Comparison of ENCODE assay signal across 28 cellular contexts in the genomic region with DNA sequence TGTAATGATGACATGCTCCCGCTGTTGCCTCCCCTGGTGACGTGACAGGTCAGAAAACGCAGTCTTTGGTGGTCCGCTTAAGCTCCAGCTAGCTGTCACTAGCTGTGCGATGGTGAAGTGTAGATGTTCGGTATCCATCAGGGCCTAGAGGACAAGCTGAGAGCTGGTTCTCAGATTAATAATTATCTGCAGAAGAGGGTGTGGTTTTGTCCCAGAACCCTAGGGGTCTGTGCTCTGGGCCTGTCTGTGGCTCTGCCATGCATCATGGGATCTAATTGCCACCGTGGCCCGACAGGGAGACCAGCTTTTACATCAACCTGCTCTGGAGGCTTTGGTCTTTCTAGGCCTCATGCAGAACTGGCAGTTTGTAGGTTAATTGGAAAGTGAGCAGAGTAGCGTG.
"Had no signal": no experiment of that assay in that cellular context is flagged by ENCODE, and none has a peak within 500 bp of the region (broad histone marks: within the 10 kb centered on the region; RNA-seq: fewer than 3 reads in every experiment).

No MANE protein-coding gene starts in this region.

- H3K27ac ChIP-seq: heart right ventricle, left lung, pancreas, prostate gland, skin epidermis, stomach, thoracic aorta, tibial artery, uterus had no signal

- H3K9me3 ChIP-seq: heart right ventricle, left lung, mucosa of descending colon, pancreas, prostate gland, stomach, thoracic aorta, tibial artery, uterus had no signal

- H3K36me3 ChIP-seq: pancreas, prostate gland, uterus had no signal

- H3K27ac Mint-ChIP-seq: naive thymus-derived CD4-positive, alpha-beta T cell; natural killer cell treated with Interleukin-12 subunit alpha and Interleukin-12 subunit beta and Interleukin-15 and Interleukin-18, amount 100 ng/mL, for 72 hours; stimulated activated naive B cell treated with anti-CD40 and anti-IgM and Interleukin-4, amounts not matched to agents 10 μg/mL and 1 μg/mL and 100 μg/mL, for 72 hours had no signal

- DNase-seq: heart right ventricle; hippocampal formation; kidney; left colon; left lung; mesendoderm; midbrain; mucosa of descending colon; retina; right cardiac atrium; stimulated activated CD4-positive, alpha-beta T cell treated with anti-CD3 and anti-CD28 coated beads, Interleukin-12 subunit alpha, Interleukin-12 subunit beta, amount 100 ng/mL, for 4 hours; stimulated activated CD4-positive, alpha-beta T cell treated with anti-CD3 and anti-CD28 coated beads, Interleukin-15, amount 100 ng/mL, for 24 hours; stimulated activated CD4-positive, alpha-beta T cell treated with anti-CD3 and anti-CD28 coated beads, Interleukin-2, amount 100 ng/mL, for 24 hours; stimulated activated CD4-positive, alpha-beta T cell treated with anti-CD3 and anti-CD28 coated beads, Interleukin-4, amount 100 ng/mL, for 1 hour; stimulated activated naive B cell treated with anti-CD40 and anti-IgM and Interleukin-4, amounts not matched to agents 10 μg/mL and 1 μg/mL and 100 μg/mL, for 72 hours; stimulated activated naive CD8-positive, alpha-beta T cell treated with anti-CD3 and anti-CD28 coated beads, Interleukin-15, Interleukin-2, amounts not matched to agents 100 U/mL and 50 U/mL, for 24 hours; stomach; trophoblast cell had no signal

- H3K4me3 Mint-ChIP-seq: naive thymus-derived CD4-positive, alpha-beta T cell; natural killer cell treated with Interleukin-12 subunit alpha and Interleukin-12 subunit beta and Interleukin-15 and Interleukin-18, amount 100 ng/mL, for 72 hours; stimulated activated naive B cell treated with anti-CD40 and anti-IgM and Interleukin-4, amounts not matched to agents 10 μg/mL and 1 μg/mL and 100 μg/mL, for 72 hours had no signal

- H3K36me3 Mint-ChIP-seq: natural killer cell treated with Interleukin-12 subunit alpha and Interleukin-12 subunit beta and Interleukin-15 and Interleukin-18, amount 100 ng/mL, for 72 hours had no signal

- H3K9me3 Mint-ChIP-seq: natural killer cell treated with Interleukin-12 subunit alpha and Interleukin-12 subunit beta and Interleukin-15 and Interleukin-18, amount 100 ng/mL, for 72 hours; stimulated activated naive B cell treated with anti-CD40 and anti-IgM and Interleukin-4, amounts not matched to agents 10 μg/mL and 1 μg/mL and 100 μg/mL, for 72 hours had no signal

- H3K4me1 ChIP-seq: uterus had no signal

- H3K4me3 ChIP-seq: heart right ventricle, left lung, lung, mucosa of descending colon, pancreas, prostate gland, skin epidermis, stomach, thoracic aorta, tibial artery, uterus had no signal

- H3K27me3 ChIP-seq: pancreas, stomach, tibial artery, uterus had no signal

- ATAC-seq: heart right ventricle; left colon; left lung; mucosa of descending colon; naive thymus-derived CD4-positive, alpha-beta T cell; natural killer cell treated with Interleukin-12 subunit alpha and Interleukin-12 subunit beta and Interleukin-15 and Interleukin-18, amount 100 ng/mL, for 72 hours; pancreas; right cardiac atrium; sciatic nerve; stimulated activated naive B cell treated with anti-CD40 and anti-IgM and Interleukin-4, amounts not matched to agents 10 μg/mL and 1 μg/mL and 100 μg/mL, for 72 hours; stimulated activated naive CD8-positive, alpha-beta T cell treated with anti-CD3 and anti-CD28 coated beads, Interleukin-15, Interleukin-2, amounts not matched to agents 100 U/mL and 50 U/mL, for 24 hours had no signal
